Comparison of ENCODE assay signal across 24 cellular contexts in genomic region chr12:127046467-127046866, GRCh38.
A peak's percentile ranks its signal among the peaks of the same experiment; 100 is the strongest.
DNase-seq lines count a peak whose midpoint lies in the region; ATAC-seq, FAIRE-seq and TF ChIP-seq lines count a peak whose summit lies in the region.
"Had no signal": no experiment of that assay in that cellular context is flagged by ENCODE, and none has a peak within 500 bp of the region (broad histone marks: within the 10 kb centered on the region; RNA-seq: fewer than 3 reads in every experiment).

No MANE protein-coding gene starts in this region.

- H3K4me1 ChIP-seq in HepG2 (ENCODE audit: insufficient read depth, low read length) (no peaks in the 10 kb centered on the region), right lobe of liver (no peaks in the 10 kb centered on the region), keratinocyte (ENCODE audit: control insufficient read depth, extremely low read depth, insufficient read depth, low read length) (peaks cover 2% of the 10 kb centered on the region), upper lobe of left lung (no peaks in the 10 kb centered on the region)
- H3K4me1 ChIP-seq: BE2C had no signal

- no peaks in the 10 kb centered on the region for H3K27me3 ChIP-seq in HepG2 (ENCODE audit: control insufficient read depth in 1 of 2, insufficient read depth in 2 of 2, low read length in 2 of 2)
- no peaks in the 10 kb centered on the region for H3K27me3 ChIP-seq in right lobe of liver
- no peaks in the 10 kb centered on the region for H3K27me3 ChIP-seq in keratinocyte (ENCODE audit: control insufficient read depth, extremely low read depth, insufficient read depth, low read length)
- no peaks in the 10 kb centered on the region for H3K27me3 ChIP-seq in upper lobe of left lung
- H3K27me3 ChIP-seq: BE2C had no signal

- TF ChIP-seq CTCF in HepG2 (CRISPR knock-in tag; IDR thresholded peaks at IDR 0.05) (no peak), right lobe of liver (IDR thresholded peaks at IDR 0.05) (no peak), HFFc6 (IDR thresholded peaks at IDR 0.05) (no peak), keratinocyte (optimal IDR thresholded peaks at IDR 0.05 in 1 of 3, IDR thresholded peaks at IDR 0.05 in 1 of 3, conservative IDR thresholded peaks at IDR 0.05 in 1 of 3; ENCODE audit: extremely low read depth in 1 of 3, insufficient read depth in 2 of 3, low read length in 3 of 3) (no peak), upper lobe of left lung (IDR thresholded peaks at IDR 0.05) (no peak)

- peaks cover 48% of the 10 kb centered on the region for H3K4me1 Mint-ChIP-seq in HFFc6 (ENCODE audit: low read depth)
- H3K4me1 Mint-ChIP-seq: CD4-positive, alpha-beta memory T cell; H9 had no signal

- H4K20me1 ChIP-seq in HepG2 (ENCODE audit: insufficient read depth, low read length) (no peaks in the 10 kb centered on the region), keratinocyte (ENCODE audit: control insufficient read depth, extremely low read depth, insufficient read depth, low read length) (no peaks in the 10 kb centered on the region)

- H3K36me3 ChIP-seq in HepG2 (replicated peaks in 1 of 2; ENCODE audit: control insufficient read depth in 1 of 2, insufficient read depth in 2 of 2, low read length in 2 of 2) (no peaks in the 10 kb centered on the region), right lobe of liver (no peaks in the 10 kb centered on the region), keratinocyte (ENCODE audit: control insufficient read depth in 2 of 2, extremely low read depth in 1 of 2, insufficient read depth in 2 of 2, low read length in 2 of 2) (no peaks in the 10 kb centered on the region), upper lobe of left lung (no peaks in the 10 kb centered on the region)
- H3K36me3 ChIP-seq: BE2C had no signal

- TF ChIP-seq RAD21 in HepG2 (CRISPR knock-in tag; IDR thresholded peaks at IDR 0.05), result no peak

- POLR2A ChIA-PET in HepG2 (lab: Yijun Ruan, JAX), result no interaction called here

- H3K27ac ChIP-seq in HepG2 (ENCODE audit: extremely low read length, insufficient read depth, low read length), result no peak overlapping the region
- no peak overlapping the region for H3K27ac ChIP-seq in right lobe of liver
- H3K27ac ChIP-seq in keratinocyte (ENCODE audit: control insufficient read depth, insufficient read depth, low read length), result no peak overlapping the region
- H3K27ac ChIP-seq in upper lobe of left lung, result no peak overlapping the region
- H3K27ac ChIP-seq: 22Rv1, GM23248 had no signal

- in situ Hi-C loops in HepG2 (cut with HindIII; ENCODE audit: extremely low pct_ligation_motif_present, low pct_unique_long_range_greater_than_20kb), result no loop called here
- in situ Hi-C loops in SK-MEL-5 (cut with HindIII; ENCODE audit: low pct_unique_long_range_greater_than_20kb, low sequenced_read_pairs), result no loop called here

- peak overlapping the region; percentile 67; the same call in 1 of the 2 replicates for H3K4me3 Mint-ChIP-seq in HFFc6
- H3K4me3 Mint-ChIP-seq: CD4-positive, alpha-beta memory T cell; H9 had no signal

- H3K4me2 ChIP-seq in HepG2 (ENCODE audit: low read depth, low read length) (no peak overlapping the region), keratinocyte (ENCODE audit: control insufficient read depth, extremely low read depth, insufficient read depth, low read depth, low read length) (no peak overlapping the region)

- WGBS in HepG2 (ENCODE audit: low lambda C conversion rate), result 0% methylated on average over 1 of the region's 1 CpG
- 62% methylated on average over 1 of the region's 1 CpG for WGBS in right lobe of liver (ENCODE audit: insufficient coverage, low coverage, low lambda C conversion rate, missing lambda C conversion rate)
- WGBS in upper lobe of left lung, 2 donors, result 86 to 100% methylated on average over 1 of the region's 1 CpG

- BruUV-seq in HepG2 (replicated peaks; lab: Mats Ljungman, UMichigan), result no TSS peak

- CTCF ChIA-PET in HepG2 (lab: Yijun Ruan, JAX; ENCODE audit: low intra/inter-chr PET ratio, low total read pairs), result no interaction called here

- dilution Hi-C loops in keratinocyte (cut with MboI; ENCODE audit: extremely low pct_ligation_motif_present, low sequenced_read_pairs), result no loop called here

- H3K9me3 ChIP-seq in HepG2 (ENCODE audit: low read length) (peaks cover 17% of the 10 kb centered on the region; the same call in 1 of the 2 replicates), right lobe of liver (no peaks in the 10 kb centered on the region), keratinocyte (ENCODE audit: control insufficient read depth, low read depth, low read length) (no peaks in the 10 kb centered on the region), upper lobe of left lung (no peaks in the 10 kb centered on the region)
- H3K9me3 ChIP-seq: BE2C had no signal

- no peak for DNase-seq in HepG2 (ENCODE audit: low spot score)
- DNase-seq in right lobe of liver, result no peak
- DNase-seq in HFFc6, result no peak
- DNase-seq in SK-MEL-5 (ENCODE audit: low read depth, low spot score), result peak; percentile 16
- no peak for DNase-seq in keratinocyte (ENCODE audit: low read depth, low spot score)
- no peak for DNase-seq in upper lobe of left lung
- DNase-seq in LoVo (ENCODE audit: low spot score), result no peak
- DNase-seq: ACHN; AML-193; BE2C; C1 segment of cervical spinal cord; CD4-positive, alpha-beta memory T cell; DMS 273 treated with DMSO at 0.1 percent for 48 hours; DMS79; EL; GF-D8; GM23248; H9 had no signal

- FAIRE-seq in HepG2 (lab: Jason Lieb, UNC), result no peak
- FAIRE-seq in keratinocyte (lab: Jason Lieb, UNC), result peak; percentile 44
- FAIRE-seq: D721Med, GM12892, GM19239 had no signal

- 0 out of 2 replicates have a peak, but pooled peaks cover 4% of the 10 kb centered on the region for H3K36me3 Mint-ChIP-seq in HFFc6 (ENCODE audit: low read depth)
- H3K36me3 Mint-ChIP-seq: CD4-positive, alpha-beta memory T cell had no signal

- H3K9me3 Mint-ChIP-seq in HFFc6, result no peaks in the 10 kb centered on the region

- no peak for TF ChIP-seq EP300 in HepG2 (IDR thresholded peaks at IDR 0.05; ENCODE audit: low read depth in 2 of 2, low read length in 2 of 2)
- TF ChIP-seq EP300 in HepG2 (CRISPR knock-in tag; IDR thresholded peaks at IDR 0.05; ENCODE audit: borderline replicate concordance), result no peak
- TF ChIP-seq EP300 in upper lobe of left lung (IDR thresholded peaks at IDR 0.05), result no peak

- no peak for ATAC-seq in HepG2
- ATAC-seq in right lobe of liver, result no peak
- ATAC-seq in upper lobe of left lung (ENCODE audit: low FRiP score in 2 of 2), result no peak
- ATAC-seq in HG03439 (IDR thresholded peaks at IDR 0.05; ENCODE audit: unreplicated experiment), result no peak
- ATAC-seq: HCT116 had no signal

- H3K4me3 ChIP-seq in HepG2 (replicated peaks in 1 of 3; ENCODE audit: insufficient read depth in 1 of 3, low read depth in 2 of 3, low read length in 3 of 3), result no peak overlapping the region
- no peak overlapping the region for H3K4me3 ChIP-seq in right lobe of liver
- no peak overlapping the region for H3K4me3 ChIP-seq in keratinocyte (ENCODE audit: control insufficient read depth in 2 of 3, extremely low read depth in 1 of 3, insufficient read depth in 2 of 3, low read depth in 1 of 3, low read length in 3 of 3)
- no peak overlapping the region for H3K4me3 ChIP-seq in upper lobe of left lung
- H3K4me3 ChIP-seq: GM23248 had no signal

- H3K9ac ChIP-seq in HepG2 (ENCODE audit: insufficient read depth, low read depth, low read length) (no peak overlapping the region), keratinocyte (ENCODE audit: control insufficient read depth, extremely low read depth, insufficient read depth, low read length) (no peak overlapping the region)
- H3K9ac ChIP-seq: GM23248 had no signal

- TF ChIP-seq POLR2A in HepG2 (IDR thresholded peaks at IDR 0.05; ENCODE audit: insufficient read depth in 1 of 2, low read depth in 2 of 2, low read length in 2 of 2) (no peak), right lobe of liver (IDR thresholded peaks at IDR 0.05) (no peak), upper lobe of left lung (IDR thresholded peaks at IDR 0.05) (no peak)

- H2AFZ ChIP-seq in HepG2 (ENCODE audit: low read length) (no peak overlapping the region), keratinocyte (ENCODE audit: control insufficient read depth, low read length) (no peak overlapping the region)
- H2AFZ ChIP-seq: GM23248 had no signal

- intact Hi-C loops in HepG2 (cut with micrococcal nuclease; ENCODE audit: unreplicated experiment), result no loop called here
- intact Hi-C loops in right lobe of liver (cut with DNase I), result no loop called here

- H3K27me3 Mint-ChIP-seq in HFFc6 (ENCODE audit: insufficient read depth), result peaks cover 2% of the 10 kb centered on the region; the same call in 1 of the 2 replicates

- H3K79me2 ChIP-seq in HepG2 (ENCODE audit: insufficient read depth, low read length), result no peaks in the 10 kb centered on the region
- H3K79me2 ChIP-seq in keratinocyte (ENCODE audit: control insufficient read depth, insufficient read depth, low read length), result no peaks in the 10 kb centered on the region

- no peaks in the 10 kb centered on the region for H3K9me1 ChIP-seq in keratinocyte (ENCODE audit: control insufficient read depth, extremely low read depth, insufficient read depth, low read length)

- no peak overlapping the region for H3K27ac Mint-ChIP-seq in HFFc6
- H3K27ac Mint-ChIP-seq: CD4-positive, alpha-beta memory T cell; H9 had no signal

TF ChIP-seq in HepG2, 621 proteins besides CTCF, POLR2A, EP300 and RAD21:
- TF ChIP-seq GZF1 (CRISPR knock-in tag; IDR thresholded peaks at IDR 0.05), result peak; percentile 98
- TF ChIP-seq HES4 (CRISPR knock-in tag; IDR thresholded peaks at IDR 0.05; ENCODE audit: borderline replicate concordance), result no peak
